8 cellular contexts compared by ENCODE assay signal in the genomic region with DNA sequence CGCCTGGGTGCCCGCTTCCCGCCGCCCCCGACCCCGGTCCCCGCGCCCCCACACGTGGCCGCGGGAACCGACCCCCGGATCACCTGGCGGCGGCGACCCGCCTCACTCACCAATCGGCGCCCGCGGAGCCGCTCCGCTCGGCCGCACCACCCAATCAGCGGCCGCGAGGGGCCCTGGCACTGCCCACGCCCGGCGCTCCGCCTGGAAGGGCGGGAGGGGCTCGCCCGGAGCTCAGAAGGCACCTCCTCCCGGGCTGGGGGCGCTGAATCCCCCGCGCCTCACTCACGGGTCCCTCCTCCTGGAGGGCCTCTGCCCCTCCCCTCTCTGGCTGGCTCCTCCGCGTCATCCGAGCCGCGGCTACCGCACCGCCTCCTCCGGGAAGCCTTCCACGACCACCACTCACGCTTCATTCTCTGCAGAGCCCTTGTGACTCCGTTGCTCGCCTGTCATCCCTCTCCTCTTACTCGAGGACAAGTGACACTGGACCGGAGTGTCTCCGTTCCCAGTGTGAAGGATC. TPM values are rescaled to one million over a fixed set of nuclear protein-coding genes. Genes with fewer than 3 reads are reported as not detected.
DNase-seq lines count a peak whose midpoint lies in the region; FAIRE-seq and TF ChIP-seq lines count a peak whose summit lies in the region.

No MANE protein-coding gene starts in this region.

- peaks cover 30% of the 10 kb centered on the region for H3K27me3 ChIP-seq in hepatocyte
- H3K27me3 ChIP-seq in rectal smooth muscle tissue (ENCODE audit: control insufficient read depth, insufficient read depth, low read length) = peaks cover 17% of the 10 kb centered on the region

- peak; percentile 60 for FAIRE-seq in GM19239 (lab: Jason Lieb, UNC)

- no peaks in the 10 kb centered on the region for H3K79me2 ChIP-seq in hepatocyte

- H3K9me3 ChIP-seq in hepatocyte (ENCODE audit: low read depth) = no peaks in the 10 kb centered on the region

- H3K36me3 ChIP-seq in hepatocyte (replicated peaks; ENCODE audit: insufficient read depth, low read depth) (no peaks in the 10 kb centered on the region), rectal smooth muscle tissue (ENCODE audit: control insufficient read depth, insufficient read depth, low read length) (no peaks in the 10 kb centered on the region)

- H3K27ac ChIP-seq in angular gyrus (ENCODE audit: low read depth, low read length) (peak overlapping the region; percentile 59), hepatocyte (peak overlapping the region; percentile 70), rectal smooth muscle tissue (ENCODE audit: low read depth, low read length) (no peak overlapping the region)

- H3K9ac ChIP-seq in rectal smooth muscle tissue (ENCODE audit: low read length) = peak overlapping the region; percentile 12

- peak overlapping the region; percentile 48 for H2AFZ ChIP-seq in hepatocyte

- peaks cover 16% of the 10 kb centered on the region for H3K4me1 ChIP-seq in hepatocyte (ENCODE audit: insufficient read depth)
- peaks cover 10% of the 10 kb centered on the region for H3K4me1 ChIP-seq in rectal smooth muscle tissue (ENCODE audit: control insufficient read depth, insufficient read depth, low read length)

- H3K4me2 ChIP-seq in hepatocyte = peak overlapping the region; percentile 98

- DNase-seq in ACHN = peak; percentile 90
- peak; percentile 76 for DNase-seq in GM19239 (ENCODE audit: insufficient read length, low spot score)
- DNase-seq in SW 1271 (lab: John Stamatoyannopoulos, UW) = peak; percentile 54 to 62
- DNase-seq in hepatocyte (ENCODE audit: low spot score) = peak; percentile 85
- DNase-seq in NCI-H2029 (lab: John Stamatoyannopoulos, UW) = no peak

- 2% methylated on average over 29 of the region's 55 CpGs for WGBS in hepatocyte (ENCODE audit: low lambda C conversion rate, missing lambda C conversion rate)

- TF ChIP-seq RAD21 in Ishikawa (IDR thresholded peaks at IDR 0.05; ENCODE audit: low read depth) = no peak

- no peaks in the 10 kb centered on the region for H3K9me2 ChIP-seq in hepatocyte (replicated peaks; ENCODE audit: insufficient read depth)

- TF ChIP-seq EP300 in Ishikawa (IDR thresholded peaks at IDR 0.05; ENCODE audit: borderline replicate concordance) = no peak

- H3K4me3 ChIP-seq in hepatocyte (peak overlapping the region; percentile 51), rectal smooth muscle tissue (ENCODE audit: low read length) (peak overlapping the region; percentile 71)

- TF ChIP-seq CTCF in hepatocyte (IDR thresholded peaks at IDR 0.05; ENCODE audit: poor library complexity) = no peak

- in situ Hi-C loops in ACHN (cut with HindIII; ENCODE audit: low pct_ligation_motif_present, low pct_unique_long_range_greater_than_20kb, low sequenced_read_pairs) = no loop called here

- H4K20me1 ChIP-seq in hepatocyte (ENCODE audit: insufficient read depth, poor library complexity, severe bottlenecking) = no peaks in the 10 kb centered on the region

TF ChIP-seq in Ishikawa, 13 proteins besides CTCF, POLR2A, EP300 and RAD21:
- no peak for TF ChIP-seq YY1 (IDR thresholded peaks at IDR 0.05; ENCODE audit: low read depth)
- no peak for TF ChIP-seq FOXM1 (IDR thresholded peaks at IDR 0.05; ENCODE audit: borderline replicate concordance, low read depth)
- TF ChIP-seq, protein P1, sequence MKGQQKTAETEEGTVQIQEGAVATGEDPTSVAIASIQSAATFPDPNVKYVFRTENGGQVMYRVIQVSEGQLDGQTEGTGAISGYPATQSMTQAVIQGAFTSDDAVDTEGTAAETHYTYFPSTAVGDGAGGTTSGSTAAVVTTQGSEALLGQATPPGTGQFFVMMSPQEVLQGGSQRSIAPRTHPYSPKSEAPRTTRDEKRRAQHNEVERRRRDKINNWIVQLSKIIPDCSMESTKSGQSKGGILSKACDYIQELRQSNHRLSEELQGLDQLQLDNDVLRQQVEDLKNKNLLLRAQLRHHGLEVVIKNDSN (IDR thresholded peaks at IDR 0.05) = peak; percentile 53; the same call in 1 of the 2 replicates
- TF ChIP-seq MAX (IDR thresholded peaks at IDR 0.05) = peak; percentile 47
- peak; percentile 1; the same call in 1 of the 2 replicates for TF ChIP-seq NFIC (IDR thresholded peaks at IDR 0.05)
- no peak for TF ChIP-seq CREB1 (IDR thresholded peaks at IDR 0.05; ENCODE audit: low read depth)
- peak; percentile 98 for TF ChIP-seq ZBTB7A (IDR thresholded peaks at IDR 0.05; ENCODE audit: low read depth)

RNA-seq across cellular contexts. Expression of gene SH2D5, which starts 0.4 kb away (rescaled TPM):
- 0.36 and 0.53 TPM in 2 replicates for total RNA-seq in hepatocyte
- polyA plus RNA-seq in hepatocyte = 0.71 and 1.1 TPM in 2 replicates

RNA-seq across cellular contexts. Expression of gene KIF17, which starts 14.3 kb away (rescaled TPM):
- total RNA-seq in hepatocyte = 0.23 and 0.36 TPM in 2 replicates
- 0.05 and 0.28 TPM in 2 replicates for polyA plus RNA-seq in hepatocyte

RNA-seq across cellular contexts. Expression of gene HP1BP3, which starts 55.0 kb away (rescaled TPM):
- total RNA-seq in hepatocyte = 149 and 171 TPM in 2 replicates
- polyA plus RNA-seq in hepatocyte = 115 and 118 TPM in 2 replicates
